ENCODE assay signal across 22 cellular contexts in genomic region chr1:3033795-3034100, GRCh38. TPM values are rescaled to one million over a fixed set of nuclear protein-coding genes. Genes with fewer than 3 reads are reported as not detected.
"Had no signal": no experiment of that assay in that cellular context is flagged by ENCODE, and none has a peak within 500 bp of the region (broad histone marks: within the 10 kb centered on the region; RNA-seq: fewer than 3 reads in every experiment).

No MANE protein-coding gene starts in this region.

- FAIRE-seq: endothelial cell of umbilical vein, islet of Langerhans had no signal

- H3K27me3 ChIP-seq: right lobe of liver had no signal

- H3K4me3 Mint-ChIP-seq: activated CD4-positive, alpha-beta memory T cell treated with anti-CD3 and anti-CD28 coated beads, Interleukin-2, amount 10 ng/mL, durations not matched to agents 7 days and 5 days; brain; nephron progenitor cell had no signal

- H3K9ac ChIP-seq: parathyroid adenoma had no signal

- H3K27ac ChIP-seq: esophagus muscularis mucosa, gastrocnemius medialis, parathyroid adenoma, right lobe of liver, skin epidermis, suprapubic skin, tibial nerve had no signal

- H3K27ac Mint-ChIP-seq: activated CD4-positive, alpha-beta memory T cell treated with anti-CD3 and anti-CD28 coated beads, Interleukin-2, amount 10 ng/mL, durations not matched to agents 7 days and 5 days; nephron progenitor cell; stimulated activated naive CD8-positive, alpha-beta T cell treated with anti-CD3 and anti-CD28 coated beads, Interleukin-15, amount 100 ng/mL, for 72 hours had no signal

- H3K4me1 Mint-ChIP-seq: nephron progenitor cell had no signal

- H3K4me3 ChIP-seq: esophagus muscularis mucosa, gastrocnemius medialis, right lobe of liver, skin epidermis, suprapubic skin, tibial nerve had no signal

- H3K4me1 ChIP-seq: esophagus muscularis mucosa, gastrocnemius medialis, parathyroid adenoma, right lobe of liver, suprapubic skin had no signal

- DNase-seq: gastrocnemius medialis, hippocampal formation, left cardiac atrium, nephron progenitor cell, T1000 had no signal

- ATAC-seq: gastrocnemius medialis, left cardiac atrium, right lobe of liver had no signal

- H3K27me3 Mint-ChIP-seq: activated CD4-positive, alpha-beta memory T cell treated with anti-CD3 and anti-CD28 coated beads, Interleukin-2, amount 10 ng/mL, durations not matched to agents 7 days and 5 days had no signal

- H3K9me3 ChIP-seq: esophagus muscularis mucosa, gastrocnemius medialis, right lobe of liver, suprapubic skin, tibial nerve had no signal

- H3K9me3 Mint-ChIP-seq: activated CD4-positive, alpha-beta memory T cell treated with anti-CD3 and anti-CD28 coated beads, Interleukin-2, amount 10 ng/mL, durations not matched to agents 7 days and 5 days; stimulated activated naive CD8-positive, alpha-beta T cell treated with anti-CD3 and anti-CD28 coated beads, Interleukin-15, amount 100 ng/mL, for 72 hours had no signal

- H3K36me3 ChIP-seq: esophagus muscularis mucosa, gastrocnemius medialis, right lobe of liver, suprapubic skin, tibial nerve had no signal

- H3K36me3 Mint-ChIP-seq: brain had no signal

RNA-seq across cellular contexts. Expression of gene ACTRT2, which starts 12.5 kb away (rescaled TPM):
- total RNA-seq: activated CD4-positive, alpha-beta memory T cell treated with anti-CD3 and anti-CD28 coated beads, Interleukin-2, amount 10 ng/mL, durations not matched to agents 7 days and 5 days; aorta; dermis microvascular lymphatic vessel endothelial cell; endothelial cell of umbilical vein; esophagus muscularis mucosa; gastrocnemius medialis; left cardiac atrium; liver; right lobe of liver; suprapubic skin; T-helper 1 cell treated with Interleukin-12 subunit alpha and Interleukin-12 subunit beta and Interleukin-4 antibody, amounts not matched to agents 30 ng/mL and 1 ng/mL, for 36 hours; tibial nerve; urinary bladder had no signal
- polyA plus RNA-seq: adipose tissue, aorta, endothelial cell of umbilical vein, liver, urinary bladder had no signal

RNA-seq across cellular contexts. Expression of gene PRDM16, which starts 35.3 kb away (rescaled TPM):
- total RNA-seq: dermis microvascular lymphatic vessel endothelial cell, endothelial cell of umbilical vein had no signal
- polyA plus RNA-seq: endothelial cell of umbilical vein had no signal
